ENCODE assay signal across 8 cellular contexts in genomic region chr1:27153927-27154358, GRCh38. TPM values are rescaled to one million over a fixed set of nuclear protein-coding genes. Genes with fewer than 3 reads are reported as not detected.
A peak's percentile ranks its signal among the peaks of the same experiment; 100 is the strongest.
DNase-seq lines count a peak whose midpoint lies in the region; ATAC-seq, FAIRE-seq and TF ChIP-seq lines count a peak whose summit lies in the region.

No MANE protein-coding gene starts in this region.

- peaks cover 7% of the 10 kb centered on the region for H3K4me1 ChIP-seq in Caco-2
- peaks cover 34% of the 10 kb centered on the region for H3K4me1 ChIP-seq in PC-9 (replicated peaks; ENCODE audit: insufficient read depth)
- peaks cover 10 to 30% (median 28%) of the 10 kb centered on the region in 3 donors for H3K4me1 ChIP-seq in pancreas

- no peaks in the 10 kb centered on the region for H4K20me1 ChIP-seq in PC-9 (ENCODE audit: insufficient read depth)

- no peaks in the 10 kb centered on the region for H3K9me3 Mint-ChIP-seq in Caco-2 (ENCODE audit: unreplicated experiment)

- ATAC-seq in pancreas (no peak), GM19035 (IDR thresholded peaks at IDR 0.05; ENCODE audit: unreplicated experiment) (no peak), HG02571 (IDR thresholded peaks at IDR 0.05; ENCODE audit: unreplicated experiment) (no peak), HG02970 (IDR thresholded peaks at IDR 0.05; ENCODE audit: low FRiP score, unreplicated experiment) (no peak)

- no peak for FAIRE-seq in pancreas (lab: Jason Lieb, UNC)

- H3K4me2 ChIP-seq in PC-9, result peak overlapping the region; percentile 94

- peak overlapping the region; percentile 91 for H3K4me3 Mint-ChIP-seq in Caco-2 (ENCODE audit: unreplicated experiment)

- H3K27ac Mint-ChIP-seq in Caco-2 (ENCODE audit: unreplicated experiment), result peak overlapping the region; percentile 89

- H3K27ac ChIP-seq in PC-9 (no peak overlapping the region), epithelial cell of prostate (peak overlapping the region; percentile 90), pancreas (peak overlapping the region in 3 of 4 donors; percentile 73 to 83 (median 80))

- CTCF ChIA-PET in Caco-2 (lab: Charles Lee), result interaction anchor here (0.9 to 1.4 kb wide), 2 partner anchors 8 to 133 kb away, joined by 3 to 9 read pairs; no protein-coding TSS in a partner anchor
- CTCF ChIA-PET in PC-9 (lab: Charles Lee), result interaction anchor here (0.8 to 1.3 kb wide), 2 partner anchors 10 to 37 kb away, joined by 3 to 4 read pairs; no protein-coding TSS in a partner anchor

- H3K4me1 Mint-ChIP-seq in Caco-2 (ENCODE audit: low read depth, unreplicated experiment), result peaks cover 16% of the 10 kb centered on the region

- H3K79me2 ChIP-seq in PC-9 (ENCODE audit: low read depth), result peaks cover 42% of the 10 kb centered on the region

- intact Hi-C loops in Caco-2 (cut with micrococcal nuclease; ENCODE audit: unreplicated experiment) (no loop called here), PC-9 (cut with micrococcal nuclease; ENCODE audit: unreplicated experiment) (no loop called here), pancreas (cut with DNase I) (no loop called here)

- DNase-seq in Caco-2 (peak in 1 of 2 experiments; percentile 32), PC-9 (no peak), epithelial cell of prostate (ENCODE audit: low read depth, low spot score) (no peak), pancreas (peak in 2 of 6 donors; percentile 29 to 62), GOT3 (lab: John Stamatoyannopoulos, UW) (no peak)

- POLR2A ChIA-PET in Caco-2 (lab: Charles Lee), result interaction anchor here (0.7 to 2.5 kb wide), 5 partner anchors 9 to 254 kb away, joined by 3 to 20 read pairs (median 10); partner anchors contain the start of gene GPATCH3
- POLR2A ChIA-PET in PC-9 (lab: Charles Lee; ENCODE audit: unreplicated experiment), result interaction anchor here (0.6 to 1.3 kb wide), 3 partner anchors 10 to 462 kb away, joined by 3 to 8 read pairs (median 4); no protein-coding TSS in a partner anchor

- H3K36me3 ChIP-seq in Caco-2 (ENCODE audit: control insufficient read depth, insufficient read depth, low read length), result no peaks in the 10 kb centered on the region
- H3K36me3 ChIP-seq in PC-9 (ENCODE audit: low read depth), result no peaks in the 10 kb centered on the region
- no peaks in the 10 kb centered on the region for H3K36me3 ChIP-seq in pancreas

- no peaks in the 10 kb centered on the region for H3K27me3 Mint-ChIP-seq in Caco-2 (ENCODE audit: insufficient read depth, unreplicated experiment)

- 83 to 87% methylated on average over 21 of the region's 21 CpGs for WGBS in pancreas, 2 donors

- no peak for TF ChIP-seq CTCF in Caco-2 (IDR thresholded peaks at IDR 0.05; ENCODE audit: insufficient read depth in 1 of 2, low read depth in 1 of 2, low read length in 1 of 2, severe bottlenecking in 1 of 2, unreplicated experiment in 1 of 2)
- no peak for TF ChIP-seq CTCF in PC-9 (conservative IDR thresholded peaks at IDR 0.05)
- no peak for TF ChIP-seq CTCF in pancreas (IDR thresholded peaks at IDR 0.05)

- peaks cover 13% of the 10 kb centered on the region for H3F3A ChIP-seq in PC-9 (ENCODE audit: insufficient read depth, low read depth)

- H3K36me3 Mint-ChIP-seq in Caco-2 (ENCODE audit: insufficient read depth, unreplicated experiment), result peaks cover 18% of the 10 kb centered on the region

- no peak overlapping the region for H2AFZ ChIP-seq in PC-9

- H3K9me2 ChIP-seq in PC-9 (ENCODE audit: insufficient read depth), result no peaks in the 10 kb centered on the region

- H3K9me3 ChIP-seq in Caco-2 (no peaks in the 10 kb centered on the region), PC-9 (ENCODE audit: insufficient read depth, low read depth) (no peaks in the 10 kb centered on the region), pancreas (no peaks in the 10 kb centered on the region)

- H3K4me3 ChIP-seq in Caco-2 (ENCODE audit: low read depth, low read length) (peak overlapping the region; percentile 61), PC-9 (peak overlapping the region; percentile 76; the same call in 1 of the 2 replicates), pancreas (peak overlapping the region in 3 of 4 donors; percentile 12 to 81 (median 64))

- BruUV-seq in Caco-2 (replicated peaks; lab: Mats Ljungman, UMichigan) (TSS peak; percentile 35), PC-9 (replicated peaks; lab: Mats Ljungman, UMichigan) (no TSS peak)

- H3K27me3 ChIP-seq in Caco-2 (replicated peaks; ENCODE audit: control insufficient read depth, insufficient read depth, low read length), result no peaks in the 10 kb centered on the region
- H3K27me3 ChIP-seq in PC-9 (ENCODE audit: insufficient read depth, low read depth), result no peaks in the 10 kb centered on the region
- H3K27me3 ChIP-seq in pancreas, result no peaks in the 10 kb centered on the region

RNA-seq across cellular contexts. Expression of gene SLC9A1, which starts 1.0 kb away (rescaled TPM):
- total RNA-seq in Caco-2 (2022) (28.9 and 31.0 TPM in 2 replicates), PC-9 (2021) (17.9 and 27.5 TPM in 2 replicates), pancreas (10 to 100 TPM in 4 of 6 donors, 1 to 10 TPM in 2; 8.3 to 20.6 (median 11.1) TPM)
- polyA plus RNA-seq in pancreas, result 10 to 100 TPM in 1 of 2 donors, 1 to 10 TPM in 1; 9.8 to 15.0 TPM
